19 cellular contexts compared by ENCODE assay signal in genomic region chr4:124833831-124834505, GRCh38.
"Had no signal": no experiment of that assay in that cellular context is flagged by ENCODE, and none has a peak within 500 bp of the region (broad histone marks: within the 10 kb centered on the region; RNA-seq: fewer than 3 reads in every experiment).

No MANE protein-coding gene starts in this region.

- H3K27ac ChIP-seq: colonic mucosa, esophagus muscularis mucosa, foreskin keratinocyte, gastroesophageal sphincter, heart left ventricle, hepatocyte, left lung, lower lobe of right lung had no signal

- H3K27me3 Mint-ChIP-seq: dendritic cell treated with granulocyte-macrophage colony-stimulating factor and Interleukin-4, amounts not matched to agents 40 ng/mL and 50 ng/mL, for 4 days; effector memory CD8-positive, alpha-beta T cell had no signal

- H3K4me3 Mint-ChIP-seq: dendritic cell treated with granulocyte-macrophage colony-stimulating factor and Interleukin-4, amounts not matched to agents 40 ng/mL and 50 ng/mL, for 4 days; effector memory CD8-positive, alpha-beta T cell; immature natural killer cell; mesothelial cell of epicardium had no signal

- H3K27ac Mint-ChIP-seq: dendritic cell treated with granulocyte-macrophage colony-stimulating factor and Interleukin-4, amounts not matched to agents 40 ng/mL and 50 ng/mL, for 4 days; effector memory CD8-positive, alpha-beta T cell; immature natural killer cell; mesothelial cell of epicardium had no signal

- H3K36me3 Mint-ChIP-seq: immature natural killer cell had no signal

- H3K27me3 ChIP-seq: colonic mucosa, esophagus muscularis mucosa, foreskin keratinocyte, gastroesophageal sphincter, heart left ventricle, hepatocyte, left lung had no signal

- DNase-seq: colonic mucosa; cortex of kidney; effector CD8-positive, alpha-beta T cell; effector memory CD8-positive, alpha-beta T cell; foreskin keratinocyte; heart left ventricle; hypothalamus; immature natural killer cell; left cardiac atrium; left lung; left ventricle myocardium superior; lower lobe of right lung; mesenchymal stem cell; mucosa of descending colon had no signal

- H3K9me3 ChIP-seq: colonic mucosa had no signal

- ATAC-seq: effector memory CD8-positive, alpha-beta T cell; foreskin keratinocyte; gastroesophageal sphincter; heart left ventricle; left cardiac atrium; left lung; left ventricle myocardium superior; lower lobe of right lung; mucosa of descending colon had no signal

- H3K4me3 ChIP-seq: colonic mucosa, esophagus muscularis mucosa, gastroesophageal sphincter, heart left ventricle, hepatocyte, left lung, lower lobe of right lung, mucosa of descending colon had no signal

- H3K4me1 Mint-ChIP-seq: immature natural killer cell, mesothelial cell of epicardium had no signal

- H3K36me3 ChIP-seq: colonic mucosa, esophagus muscularis mucosa, gastroesophageal sphincter, heart left ventricle, left lung, lower lobe of right lung had no signal
